ENCODE assay signal across 11 cellular contexts in genomic region chr14:70257526-70257925, GRCh38.
DNase-seq lines count a peak whose midpoint lies in the region; ATAC-seq, FAIRE-seq and TF ChIP-seq lines count a peak whose summit lies in the region.
"Had no signal": no experiment of that assay in that cellular context is flagged by ENCODE, and none has a peak within 500 bp of the region (broad histone marks: within the 10 kb centered on the region; RNA-seq: fewer than 3 reads in every experiment).

No MANE protein-coding gene starts in this region.

- H3K36me3 ChIP-seq in kidney (ENCODE audit: control insufficient read depth in 1 of 2, insufficient read depth in 2 of 2, low read length in 2 of 2) = no peaks in the 10 kb centered on the region
- H3K36me3 ChIP-seq: pancreas had no signal

- H3K9me3 Mint-ChIP-seq in activated naive CD8-positive, alpha-beta T cell treated with anti-CD3 and anti-CD28 coated beads, Interleukin-2, amount 50 U/mL, for 24 hours = no peaks in the 10 kb centered on the region
- peaks cover 2% of the 10 kb centered on the region for H3K9me3 Mint-ChIP-seq in activated naive CD8-positive, alpha-beta T cell treated with anti-CD3 and anti-CD28 coated beads for 36 hours
- peaks cover 6 to 9% of the 10 kb centered on the region in 2 donors for H3K9me3 Mint-ChIP-seq in stimulated activated naive B cell treated with anti-CD40 and anti-IgM and Interleukin-4, amounts not matched to agents 10 μg/mL and 1 μg/mL and 100 μg/mL, for 72 hours

- ATAC-seq in activated naive CD8-positive, alpha-beta T cell treated with anti-CD3 and anti-CD28 coated beads, Interleukin-2, amount 50 U/mL, for 24 hours = no peak
- ATAC-seq in stimulated activated naive B cell treated with anti-CD40 and anti-IgM and Interleukin-4, amounts not matched to agents 10 μg/mL and 1 μg/mL and 100 μg/mL, for 72 hours (replicated peaks) = no peak
- ATAC-seq: pancreas had no signal

- no peak overlapping the region for H3K9ac ChIP-seq in kidney (ENCODE audit: low read length in 2 of 2)

- FAIRE-seq in kidney (lab: Jason Lieb, UNC) = no peak
- FAIRE-seq: endothelial cell of umbilical vein, pancreas had no signal

- H3K27ac Mint-ChIP-seq in activated naive CD8-positive, alpha-beta T cell treated with anti-CD3 and anti-CD28 coated beads, Interleukin-2, amount 50 U/mL, for 24 hours = no peak overlapping the region
- no peak overlapping the region for H3K27ac Mint-ChIP-seq in activated naive CD8-positive, alpha-beta T cell treated with anti-CD3 and anti-CD28 coated beads for 36 hours
- peak overlapping the region; percentile 32 for H3K27ac Mint-ChIP-seq in stimulated activated naive B cell treated with anti-CD40 and anti-IgM and Interleukin-4, amounts not matched to agents 10 μg/mL and 1 μg/mL and 100 μg/mL, for 72 hours

- H3K4me1 ChIP-seq in kidney (ENCODE audit: control insufficient read depth in 1 of 2, insufficient read depth in 1 of 2, low read depth in 1 of 2, low read length in 2 of 2) = peaks cover 0 to 2% of the 10 kb centered on the region in 2 donors
- H3K4me1 ChIP-seq: pancreas had no signal

- in situ Hi-C loops in astrocyte of the spinal cord (cut with HindIII; ENCODE audit: low sequenced_read_pairs) = no loop called here

- H3K27me3 Mint-ChIP-seq in activated naive CD8-positive, alpha-beta T cell treated with anti-CD3 and anti-CD28 coated beads, Interleukin-2, amount 50 U/mL, for 24 hours = peaks cover 51% of the 10 kb centered on the region
- H3K27me3 Mint-ChIP-seq in activated naive CD8-positive, alpha-beta T cell treated with anti-CD3 and anti-CD28 coated beads for 36 hours = peaks cover 61% of the 10 kb centered on the region
- peaks cover 38 to 59% of the 10 kb centered on the region in 2 donors for H3K27me3 Mint-ChIP-seq in stimulated activated naive B cell treated with anti-CD40 and anti-IgM and Interleukin-4, amounts not matched to agents 10 μg/mL and 1 μg/mL and 100 μg/mL, for 72 hours

- peak; percentile 27 for DNase-seq in activated naive CD8-positive, alpha-beta T cell treated with anti-CD3 and anti-CD28 coated beads, Interleukin-2, amount 50 U/mL, for 24 hours
- DNase-seq in activated naive CD8-positive, alpha-beta T cell treated with anti-CD3 and anti-CD28 coated beads for 36 hours = no peak
- DNase-seq in astrocyte of the spinal cord (ENCODE audit: low read depth, low spot score) (no peak), NCI-H1436 (lab: John Stamatoyannopoulos, UW) (no peak), dedifferentiated amniotic fluid mesenchymal stem cell (ENCODE audit: extremely low spot score) (no peak), kidney (no peak)
- no peak for DNase-seq in stimulated activated naive B cell treated with anti-CD40 and anti-IgM and Interleukin-4, amounts not matched to agents 10 μg/mL and 1 μg/mL and 100 μg/mL, for 72 hours
- DNase-seq: activated CD4-positive, alpha-beta T cell treated with anti-CD3 and anti-CD28 coated beads for 4 hours had no signal

- H3K4me3 Mint-ChIP-seq in activated naive CD8-positive, alpha-beta T cell treated with anti-CD3 and anti-CD28 coated beads, Interleukin-2, amount 50 U/mL, for 24 hours = no peak overlapping the region
- no peak overlapping the region for H3K4me3 Mint-ChIP-seq in activated naive CD8-positive, alpha-beta T cell treated with anti-CD3 and anti-CD28 coated beads for 36 hours
- H3K4me3 Mint-ChIP-seq in stimulated activated naive B cell treated with anti-CD40 and anti-IgM and Interleukin-4, amounts not matched to agents 10 μg/mL and 1 μg/mL and 100 μg/mL, for 72 hours = no peak overlapping the region

- no peak overlapping the region for H3K27ac ChIP-seq in kidney (ENCODE audit: low read depth in 2 of 2, low read length in 2 of 2)
- H3K27ac ChIP-seq: pancreas had no signal

- peaks cover 4% of the 10 kb centered on the region for H3K36me3 Mint-ChIP-seq in activated naive CD8-positive, alpha-beta T cell treated with anti-CD3 and anti-CD28 coated beads, Interleukin-2, amount 50 U/mL, for 24 hours (ENCODE audit: low read depth)
- H3K36me3 Mint-ChIP-seq in activated naive CD8-positive, alpha-beta T cell treated with anti-CD3 and anti-CD28 coated beads for 36 hours = peaks cover 3% of the 10 kb centered on the region
- peaks cover 3 to 4% of the 10 kb centered on the region in 2 donors for H3K36me3 Mint-ChIP-seq in stimulated activated naive B cell treated with anti-CD40 and anti-IgM and Interleukin-4, amounts not matched to agents 10 μg/mL and 1 μg/mL and 100 μg/mL, for 72 hours

- peak; percentile 33; the same call in 1 of the 2 replicates for TF ChIP-seq CTCF in LNCAP (IDR thresholded peaks at IDR 0.05)
- peak; percentile 13 for TF ChIP-seq CTCF in astrocyte of the spinal cord (IDR thresholded peaks at IDR 0.05; ENCODE audit: low read depth, low read length)
- TF ChIP-seq CTCF in kidney (IDR thresholded peaks at IDR 0.05; ENCODE audit: borderline replicate concordance, extremely low read depth, insufficient read depth) = no peak

- no peaks in the 10 kb centered on the region for H3K9me3 ChIP-seq in kidney (ENCODE audit: control insufficient read depth in 1 of 2, low read length in 2 of 2)
- H3K9me3 ChIP-seq: pancreas had no signal

- peaks cover 11% of the 10 kb centered on the region for H3K4me1 Mint-ChIP-seq in activated naive CD8-positive, alpha-beta T cell treated with anti-CD3 and anti-CD28 coated beads, Interleukin-2, amount 50 U/mL, for 24 hours
- peaks cover 5% of the 10 kb centered on the region for H3K4me1 Mint-ChIP-seq in activated naive CD8-positive, alpha-beta T cell treated with anti-CD3 and anti-CD28 coated beads for 36 hours
- H3K4me1 Mint-ChIP-seq in stimulated activated naive B cell treated with anti-CD40 and anti-IgM and Interleukin-4, amounts not matched to agents 10 μg/mL and 1 μg/mL and 100 μg/mL, for 72 hours = peaks cover 4 to 5% of the 10 kb centered on the region in 2 donors

- intact Hi-C loops in kidney (cut with DNase I) = no loop called here

- H3K4me3 ChIP-seq in astrocyte of the spinal cord (ENCODE audit: low read depth, low read length) = no peak overlapping the region
- H3K4me3 ChIP-seq in kidney (ENCODE audit: low read length in 2 of 2) = no peak overlapping the region
- H3K4me3 ChIP-seq: pancreas had no signal
